Comparison of ENCODE assay signal across 8 cellular contexts in the genomic region with DNA sequence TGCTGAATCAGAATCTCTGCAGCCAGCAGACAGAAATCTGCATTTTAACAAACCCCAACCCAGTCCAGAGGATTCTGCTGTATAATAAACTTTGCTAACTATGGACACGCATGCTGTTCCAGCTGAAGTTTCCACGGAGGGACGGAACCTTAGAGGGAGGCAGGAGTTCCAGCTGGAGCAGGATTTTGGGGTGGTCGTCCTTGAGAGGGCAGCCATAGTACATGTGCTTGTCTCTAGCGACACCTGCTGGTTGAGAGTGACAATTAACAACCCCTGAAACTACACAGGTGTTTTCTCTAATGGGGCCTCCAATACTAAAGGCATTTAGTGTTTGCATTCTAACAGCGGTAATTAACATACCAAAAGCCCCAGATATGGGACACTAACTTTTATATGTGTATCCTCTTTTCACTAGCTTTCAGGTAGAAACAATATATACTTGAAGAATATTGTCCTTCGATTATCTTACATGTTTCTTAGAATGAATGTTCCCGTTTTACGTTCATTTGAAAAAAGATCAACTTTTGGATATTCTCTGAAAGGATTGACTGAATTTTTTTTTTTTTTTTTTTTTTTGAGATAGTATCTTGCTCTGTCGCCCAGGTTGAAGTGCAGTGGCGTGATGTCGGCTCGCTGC. TPM values are rescaled to one million over a fixed set of nuclear protein-coding genes. Genes with fewer than 3 reads are reported as not detected.
DNase-seq lines count a peak whose midpoint lies in the region; ATAC-seq and TF ChIP-seq lines count a peak whose summit lies in the region.

No MANE protein-coding gene starts in this region.

- no peaks in the 10 kb centered on the region for H3K36me3 ChIP-seq in colonic mucosa

- H3K4me3 Mint-ChIP-seq in memory B cell: no peak overlapping the region

- no peaks in the 10 kb centered on the region for H3K36me3 Mint-ChIP-seq in memory B cell

- intact Hi-C loops in colonic mucosa (cut with DNase I): loop anchor here (5.0 to 10.0 kb wide), 4 partner anchors 231 to 553 kb away; a partner anchor contains a TSS

- peak; percentile 46 for ATAC-seq in HG02763 (IDR thresholded peaks at IDR 0.05; ENCODE audit: unreplicated experiment)
- peak; percentile 88 for ATAC-seq in memory B cell (ENCODE audit: low read depth)

- peaks cover 9% of the 10 kb centered on the region for H3K9me3 Mint-ChIP-seq in memory B cell

- no peak overlapping the region for H3K27ac Mint-ChIP-seq in memory B cell

- no peak overlapping the region for H3K4me3 ChIP-seq in colonic mucosa

- peak; percentile 24 to 58 for DNase-seq in NCI-H1930 (lab: John Stamatoyannopoulos, UW)
- DNase-seq in activated CD4-positive, alpha-beta T cell treated with anti-CD3 and anti-CD28 coated beads for 4 hours: peak; percentile 49 to 68
- peak; percentile 72 for DNase-seq in colonic mucosa
- peak; percentile 50 to 61 for DNase-seq in memory B cell (ENCODE audit: low spot score in 2 of 2)
- DNase-seq in stimulated activated CD8-positive, alpha-beta memory T cell treated with anti-CD3 and anti-CD28 coated beads, Interleukin-4, amount 100 ng/mL, for 4 hours (ENCODE audit: low read depth in 2 of 2, low spot score in 1 of 2): peak; percentile 12 to 44

- no peak overlapping the region for H3K9ac ChIP-seq in colonic mucosa (ENCODE audit: low read depth in 2 of 2, low read length in 2 of 2)

- peak; percentile 88 for TF ChIP-seq CTCF in 22Rv1 (IDR thresholded peaks at IDR 0.05)
- peak; percentile 85 for TF ChIP-seq CTCF in GM12872 (IDR thresholded peaks at IDR 0.05; ENCODE audit: insufficient read depth, low read depth, low read length)
- TF ChIP-seq CTCF in colonic mucosa (IDR thresholded peaks at IDR 0.05): peak; percentile 80

- H3K27me3 Mint-ChIP-seq in memory B cell: no peaks in the 10 kb centered on the region

- H3K4me1 ChIP-seq in colonic mucosa: no peaks in the 10 kb centered on the region

- no peaks in the 10 kb centered on the region for H3K9me3 ChIP-seq in colonic mucosa

- H3K27ac ChIP-seq in 22Rv1 (no peak overlapping the region), colonic mucosa (no peak overlapping the region)

- H3K27me3 ChIP-seq in colonic mucosa: no peaks in the 10 kb centered on the region

- peaks cover 6% of the 10 kb centered on the region for H3K4me1 Mint-ChIP-seq in memory B cell

RNA-seq across cellular contexts. Expression of a gene that starts 32.4 kb away (rescaled TPM):
- total RNA-seq in colonic mucosa: 1 to 10 TPM; 4.3 to 6.0 TPM
